ENCODE assay signal across 9 cellular contexts in the genomic region with DNA sequence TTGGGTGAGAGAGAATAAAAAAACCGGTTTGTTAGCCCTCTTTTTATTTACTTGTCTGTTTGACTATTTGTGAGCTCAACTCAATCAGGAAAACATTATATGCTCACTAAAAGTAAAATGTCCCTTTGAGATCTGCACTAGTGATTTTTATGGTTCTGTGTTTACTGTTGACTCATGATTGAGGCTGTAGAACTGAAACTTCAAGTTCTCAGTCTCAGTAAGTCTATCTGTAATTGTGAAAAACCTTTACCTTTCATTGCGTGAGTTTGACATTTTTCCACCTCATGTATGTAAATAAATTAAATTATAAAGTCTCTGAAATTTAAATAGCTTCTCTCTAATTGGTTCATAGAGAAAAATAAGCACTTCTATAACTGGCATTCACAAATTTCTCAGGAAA. TPM values are rescaled to one million over a fixed set of nuclear protein-coding genes. Genes with fewer than 3 reads are reported as not detected.
DNase-seq lines count a peak whose midpoint lies in the region; ATAC-seq and TF ChIP-seq lines count a peak whose summit lies in the region.
"Had no signal": no experiment of that assay in that cellular context is flagged by ENCODE, and none has a peak within 500 bp of the region (broad histone marks: within the 10 kb centered on the region; RNA-seq: fewer than 3 reads in every experiment).

No MANE protein-coding gene starts in this region.

- H3K36me3 Mint-ChIP-seq in glutamatergic neuron (ENCODE audit: unreplicated experiment), result no peaks in the 10 kb centered on the region

- no peak overlapping the region for H3K4me3 Mint-ChIP-seq in glutamatergic neuron (ENCODE audit: unreplicated experiment)
- H3K4me3 Mint-ChIP-seq: activated CD4-positive, alpha-beta memory T cell treated with anti-CD3 and anti-CD28 coated beads for 36 hours had no signal

- no peaks in the 10 kb centered on the region for H3K4me1 Mint-ChIP-seq in glutamatergic neuron (ENCODE audit: low read depth, unreplicated experiment)

- no peak for TF ChIP-seq CTCF in glutamatergic neuron (IDR thresholded peaks at IDR 0.05; ENCODE audit: partially characterized antibody, unreplicated experiment)

- peak; percentile 98 for ATAC-seq in GM18499 (IDR thresholded peaks at IDR 0.05; ENCODE audit: insufficient read depth, unreplicated experiment)
- peak; percentile 99 for ATAC-seq in GM19452 (IDR thresholded peaks at IDR 0.05; ENCODE audit: unreplicated experiment)
- peak; percentile 100 for ATAC-seq in HG02884 (IDR thresholded peaks at IDR 0.05; ENCODE audit: unreplicated experiment)
- peak; percentile 99 for ATAC-seq in HG03565 (IDR thresholded peaks at IDR 0.05; ENCODE audit: unreplicated experiment)

- no peaks in the 10 kb centered on the region for H3K9me3 Mint-ChIP-seq in glutamatergic neuron (ENCODE audit: unreplicated experiment)
- H3K9me3 Mint-ChIP-seq: activated CD4-positive, alpha-beta memory T cell treated with anti-CD3 and anti-CD28 coated beads for 36 hours had no signal

- H3K27me3 Mint-ChIP-seq in glutamatergic neuron (ENCODE audit: unreplicated experiment), result no peaks in the 10 kb centered on the region

- no peak for DNase-seq in activated gamma-delta T cell (lab: John Stamatoyannopoulos, UW)
- DNase-seq in NCI-H1092 (lab: John Stamatoyannopoulos, UW), result no peak
- no peak for DNase-seq in glutamatergic neuron
- no peak for DNase-seq in HUDEP-2 (lab: John Stamatoyannopoulos, UW; ENCODE audit: unreplicated experiment in 76 of 76)
- DNase-seq: activated CD4-positive, alpha-beta memory T cell treated with anti-CD3 and anti-CD28 coated beads for 36 hours had no signal

- no peak overlapping the region for H3K27ac Mint-ChIP-seq in glutamatergic neuron (ENCODE audit: unreplicated experiment)
- H3K27ac Mint-ChIP-seq: activated CD4-positive, alpha-beta memory T cell treated with anti-CD3 and anti-CD28 coated beads for 36 hours had no signal

RNA-seq across cellular contexts. Expression of gene CASD1, which starts 17.0 kb away (rescaled TPM):
- total RNA-seq in glutamatergic neuron (ENCODE audit: unreplicated experiment), result 117 TPM
